In the genomic region with DNA sequence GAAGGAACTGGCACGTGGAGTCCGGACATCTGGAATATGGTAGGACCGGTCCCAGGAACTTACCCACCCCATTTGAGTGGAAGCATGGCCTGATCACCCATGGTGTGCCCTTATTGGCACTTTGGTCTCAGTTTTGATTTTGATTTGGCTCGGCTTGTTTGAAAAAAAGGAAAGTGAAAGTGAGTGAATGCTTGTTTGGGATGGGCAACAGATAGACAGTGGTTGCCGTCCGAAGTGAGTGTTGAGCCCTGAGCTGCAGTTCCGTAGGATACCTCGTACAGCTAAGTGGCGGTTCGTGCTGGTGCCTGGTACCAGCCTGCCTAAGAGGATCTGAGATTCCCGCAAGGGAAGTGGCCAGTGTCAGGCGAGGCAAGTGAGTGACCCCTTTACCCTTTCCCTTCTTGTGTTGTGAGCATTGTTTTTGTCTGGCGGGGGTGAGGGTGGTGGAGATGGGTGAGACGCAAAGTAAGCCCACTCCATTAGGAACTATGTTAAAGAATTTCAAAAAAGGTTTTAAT, we compare ENCODE assay signal across 16 cellular contexts.
DNase-seq lines count a peak whose midpoint lies in the region; ATAC-seq, FAIRE-seq and TF ChIP-seq lines count a peak whose summit lies in the region.
"Had no signal": no experiment of that assay in that cellular context is flagged by ENCODE, and none has a peak within 500 bp of the region (broad histone marks: within the 10 kb centered on the region; RNA-seq: fewer than 3 reads in every experiment).

No MANE protein-coding gene starts in this region.

- no peak overlapping the region for H3K4me3 ChIP-seq in HEK293 (ENCODE audit: low read depth, low read length)
- no peak overlapping the region for H3K4me3 ChIP-seq in SJSA1
- H3K4me3 ChIP-seq: A549 had no signal

- peak overlapping the region; percentile 34 for H3K4me3 Mint-ChIP-seq in Calu3 (ENCODE audit: low read depth, unreplicated experiment)
- H3K4me3 Mint-ChIP-seq: CD4-positive, alpha-beta memory T cell had no signal

- no peak for TF ChIP-seq CTCF in Calu3 (IDR thresholded peaks at IDR 0.05; ENCODE audit: unreplicated experiment)
- no peak for TF ChIP-seq CTCF in HEK293 (tag by site-specific recombination; IDR thresholded peaks at IDR 0.05)

- H3K27me3 Mint-ChIP-seq in Calu3 (ENCODE audit: unreplicated experiment): no peaks in the 10 kb centered on the region
- H3K27me3 Mint-ChIP-seq: CD4-positive, alpha-beta memory T cell had no signal

- TSS peak; percentile 65 for BruUV-seq in Calu3 (replicated peaks; lab: Mats Ljungman, UMichigan)

- peaks cover 10% of the 10 kb centered on the region for H3K9me3 Mint-ChIP-seq in Calu3 (ENCODE audit: low read depth, unreplicated experiment)

- H3K36me3 ChIP-seq in HEK293 (ENCODE audit: control insufficient read depth in 2 of 2, insufficient read depth in 1 of 2, low read length in 2 of 2): peaks cover 0 to 4% of the 10 kb centered on the region in 2 experiments; a peak in 1 of 3 replicates
- no peaks in the 10 kb centered on the region for H3K36me3 ChIP-seq in SJSA1
- H3K36me3 ChIP-seq: BE2C had no signal

- H3K4me1 Mint-ChIP-seq in Calu3 (ENCODE audit: low read depth, unreplicated experiment): peaks cover 30% of the 10 kb centered on the region
- H3K4me1 Mint-ChIP-seq: CD4-positive, alpha-beta memory T cell had no signal

- POLR2A ChIA-PET in HEK293 (lab: Yijun Ruan, JAX): no interaction called here

- peak; percentile 76 for FAIRE-seq in urothelium cell line (lab: Jason Lieb, UNC)
- FAIRE-seq: A549, GM19239, H1 had no signal

- CTCF ChIA-PET in Calu3 (lab: Charles Lee): no interaction called here
- CTCF ChIA-PET in HEK293 (lab: Yijun Ruan, JAX): interaction anchor here (0.6 kb wide), 1 partner anchor 101 kb away, joined by 4 read pairs; no protein-coding TSS in a partner anchor

- intact Hi-C loops in Calu3 (cut with micrococcal nuclease; ENCODE audit: unreplicated experiment): loop anchor here (5.0 kb wide), 1 partner anchor 815 kb away; no protein-coding TSS in a partner anchor

- H3K4me1 ChIP-seq in HEK293 (ENCODE audit: control insufficient read depth, insufficient read depth, low read length) (no peaks in the 10 kb centered on the region), SJSA1 (replicated peaks) (peaks cover 16% of the 10 kb centered on the region)
- H3K4me1 ChIP-seq: A549, BE2C had no signal

- no peaks in the 10 kb centered on the region for H3K9me3 ChIP-seq in HEK293 (ENCODE audit: control insufficient read depth, insufficient read depth, low read depth, low read length)
- H3K9me3 ChIP-seq in SJSA1 (replicated peaks): peaks cover 4% of the 10 kb centered on the region; the same call in 1 of the 2 replicates
- H3K9me3 ChIP-seq: BE2C had no signal

- no peak for DNase-seq in Calu3
- DNase-seq in SJSA1 (ENCODE audit: low read depth in 1 of 2, low spot score in 2 of 2): no peak
- DNase-seq in urothelium cell line (ENCODE audit: low spot score): no peak
- no peak for DNase-seq in NCI-H748 treated with DMSO at 0.1 percent for 48 hours (lab: John Stamatoyannopoulos, UW)
- no peak for DNase-seq in NCI-H2227 (lab: John Stamatoyannopoulos, UW; ENCODE audit: unreplicated experiment)
- DNase-seq: BE2C; CD4-positive, alpha-beta memory T cell; COR-L47; GF-D8; HCEC 1CT had no signal

- H3K27ac ChIP-seq in HEK293 (ENCODE audit: extremely low read depth, low read depth, low read length): no peak overlapping the region
- H3K27ac ChIP-seq in SJSA1: peak overlapping the region; percentile 85
- H3K27ac ChIP-seq: A549, C4-2B had no signal

- no peaks in the 10 kb centered on the region for H3K36me3 Mint-ChIP-seq in Calu3 (ENCODE audit: insufficient read depth, unreplicated experiment)
- H3K36me3 Mint-ChIP-seq: CD4-positive, alpha-beta memory T cell had no signal

- no peaks in the 10 kb centered on the region for H3K27me3 ChIP-seq in SJSA1 (replicated peaks)
- H3K27me3 ChIP-seq: BE2C had no signal

- ATAC-seq in HG02642 (IDR thresholded peaks at IDR 0.05; ENCODE audit: poor library complexity, unreplicated experiment): no peak
- ATAC-seq: A549 had no signal

- H3K27ac Mint-ChIP-seq in Calu3 (ENCODE audit: unreplicated experiment): peak overlapping the region; percentile 58

TF ChIP-seq in HEK293, 187 proteins besides CTCF, POLR2A, EP300 and RAD21:
- TF ChIP-seq PRDM1 (tag by site-specific recombination; IDR thresholded peaks at IDR 0.05): peak; percentile 51; the same call in 1 of the 2 replicates
- no peak for TF ChIP-seq ZNF830 (tag by site-specific recombination; IDR thresholded peaks at IDR 0.05; ENCODE audit: low read depth)
